23 cellular contexts compared by ENCODE assay signal in genomic region chr1:202233171-202233570, GRCh38. TPM values are rescaled to one million over a fixed set of nuclear protein-coding genes. Genes with fewer than 3 reads are reported as not detected.
"Had no signal": no experiment of that assay in that cellular context is flagged by ENCODE, and none has a peak within 500 bp of the region (broad histone marks: within the 10 kb centered on the region; RNA-seq: fewer than 3 reads in every experiment).

No MANE protein-coding gene starts in this region.

- H3K4me3 ChIP-seq: cardiac muscle cell, dorsolateral prefrontal cortex, esophagus squamous epithelium, gastroesophageal sphincter, pancreas, prostate gland, right lobe of liver had no signal

- H3K36me3 ChIP-seq: cardiac muscle cell, esophagus squamous epithelium, gastroesophageal sphincter, pancreas, prostate gland, right lobe of liver had no signal

- H3K4me1 ChIP-seq: gastroesophageal sphincter, pancreas, prostate gland, right lobe of liver had no signal

- H3K9me3 ChIP-seq: esophagus squamous epithelium, gastroesophageal sphincter, pancreas, prostate gland, right lobe of liver had no signal

- H3K27me3 ChIP-seq: cardiac muscle cell, pancreas, right lobe of liver had no signal

- H3K4me3 Mint-ChIP-seq: naive thymus-derived CD4-positive, alpha-beta T cell; neural crest cell; stimulated activated naive B cell treated with anti-CD40 and anti-IgM and Interleukin-4, amounts not matched to agents 10 μg/mL and 1 μg/mL and 100 μg/mL, for 72 hours; stimulated activated naive CD8-positive, alpha-beta T cell treated with anti-CD3 and anti-CD28 coated beads, Interleukin-15, amount 100 ng/mL, for 72 hours had no signal

- H3K9me3 Mint-ChIP-seq: naive thymus-derived CD4-positive, alpha-beta T cell; neural crest cell; stimulated activated naive B cell treated with anti-CD40 and anti-IgM and Interleukin-4, amounts not matched to agents 10 μg/mL and 1 μg/mL and 100 μg/mL, for 72 hours; stimulated activated naive CD8-positive, alpha-beta T cell treated with anti-CD3 and anti-CD28 coated beads, Interleukin-15, amount 100 ng/mL, for 72 hours had no signal

- H3K27ac Mint-ChIP-seq: naive thymus-derived CD4-positive, alpha-beta T cell; stimulated activated naive B cell treated with anti-CD40 and anti-IgM and Interleukin-4, amounts not matched to agents 10 μg/mL and 1 μg/mL and 100 μg/mL, for 72 hours; stimulated activated naive CD8-positive, alpha-beta T cell treated with anti-CD3 and anti-CD28 coated beads, Interleukin-15, amount 100 ng/mL, for 72 hours had no signal

- ATAC-seq: gastroesophageal sphincter; naive thymus-derived CD4-positive, alpha-beta T cell; pancreas; right lobe of liver; stimulated activated naive B cell treated with anti-CD40 and anti-IgM and Interleukin-4, amounts not matched to agents 10 μg/mL and 1 μg/mL and 100 μg/mL, for 72 hours; stimulated activated naive CD8-positive, alpha-beta T cell treated with anti-CD3 and anti-CD28 coated beads, Interleukin-15, amount 100 ng/mL, for 72 hours had no signal

- DNase-seq: cortex of kidney; dorsolateral prefrontal cortex; effector CD8-positive, alpha-beta T cell; esophagus squamous epithelium; foreskin fibroblast; glutamatergic neuron; kidney glomerular epithelial cell; naive thymus-derived CD4-positive, alpha-beta T cell; nucleus accumbens; retina; right lobe of liver; stimulated activated CD4-positive, alpha-beta T cell treated with anti-CD3 and anti-CD28 coated beads, Interleukin-2, amount 100 ng/mL, for 24 hours; stimulated activated CD4-positive, alpha-beta T cell treated with anti-CD3 and anti-CD28 coated beads, Interleukin-4, amount 100 ng/mL, for 4 hours; stimulated activated naive B cell treated with anti-CD40 and anti-IgM and Interleukin-4, amounts not matched to agents 10 μg/mL and 1 μg/mL and 100 μg/mL, for 72 hours; stimulated activated naive CD8-positive, alpha-beta T cell treated with anti-CD3 and anti-CD28 coated beads, Interleukin-15, amount 100 ng/mL, for 72 hours; substantia nigra had no signal

- H3K27ac ChIP-seq: cardiac muscle cell, dorsolateral prefrontal cortex, esophagus squamous epithelium, gastroesophageal sphincter, pancreas, prostate gland, right lobe of liver had no signal

- H3K36me3 Mint-ChIP-seq: naive thymus-derived CD4-positive, alpha-beta T cell; stimulated activated naive B cell treated with anti-CD40 and anti-IgM and Interleukin-4, amounts not matched to agents 10 μg/mL and 1 μg/mL and 100 μg/mL, for 72 hours had no signal

RNA-seq across cellular contexts. Expression of gene LGR6, which starts 39.6 kb away (rescaled TPM):
- total RNA-seq: cardiac muscle cell, epithelial cell of proximal tubule, lung microvascular endothelial cell had no signal
